37 cellular contexts compared by ENCODE assay signal in the genomic region with DNA sequence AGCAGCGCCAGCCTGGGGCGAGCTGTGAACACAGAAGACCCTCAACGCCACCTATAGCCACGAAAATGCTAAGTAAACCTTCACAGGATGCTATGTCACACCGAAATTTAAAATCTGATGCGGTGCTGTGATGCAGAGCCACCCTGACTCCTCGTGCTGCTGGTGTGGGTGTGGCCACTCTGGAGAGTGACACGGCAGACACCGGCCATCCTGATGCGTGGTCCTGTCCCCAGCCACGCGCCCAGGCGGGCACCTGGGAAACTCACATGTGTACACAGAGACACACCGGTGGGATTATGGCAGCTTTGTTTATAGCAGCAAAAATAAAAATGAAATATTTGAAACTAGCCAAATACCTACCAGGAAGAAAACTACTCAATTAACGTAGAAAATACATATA.
"Had no signal": no experiment of that assay in that cellular context is flagged by ENCODE, and none has a peak within 500 bp of the region (broad histone marks: within the 10 kb centered on the region; RNA-seq: fewer than 3 reads in every experiment).

No MANE protein-coding gene starts in this region.

- DNase-seq: activated effector memory CD4-positive, alpha-beta T cell treated with anti-CD3 and anti-CD28 coated beads, Interleukin-2, amount 50 U/mL, for 16 hours; activated effector memory CD4-positive, alpha-beta T cell treated with Interleukin-2 at 50 U/mL for 16 hours; activated gamma-delta T cell; activated gamma-delta T cell treated with Interleukin-2 at 50 U/mL for 16 hours; activated naive CD4-positive, alpha-beta T cell; activated naive CD4-positive, alpha-beta T cell treated with anti-CD3 and anti-CD28 coated beads for 36 hours; activated naive CD4-positive, alpha-beta T cell treated with anti-CD3 and anti-CD28 coated beads, Interleukin-2, amount 10 ng/mL, durations not matched to agents 7 days and 5 days; activated naive CD4-positive, alpha-beta T cell treated with anti-CD3 and anti-CD28 coated beads, Interleukin-2, amount 50 U/mL, for 16 hours; activated naive CD4-positive, alpha-beta T cell treated with Interleukin-2 at 50 U/mL for 16 hours; activated naive CD8-positive, alpha-beta T cell treated with anti-CD3 and anti-CD28 coated beads for 36 hours; activated naive CD8-positive, alpha-beta T cell treated with anti-CD3 and anti-CD28 coated beads, Interleukin-2, amount 10 ng/mL, durations not matched to agents 7 days and 5 days; activated naive CD8-positive, alpha-beta T cell treated with anti-CD3 and anti-CD28 coated beads, Interleukin-2, amount 50 U/mL, for 24 hours; activated T-cell treated with anti-CD3 and anti-CD28 coated beads, Interleukin-2, amount 50 U/mL, for 1 hour; activated T-cell treated with anti-CD3 and anti-CD28 coated beads, Interleukin-2, amount 50 U/mL, for 24 hours; activated T-cell treated with anti-CD3 and anti-CD28 coated beads, Interleukin-2, amount 50 U/mL, for 4 hours; activated T-cell treated with anti-CD3 and anti-CD28 coated beads, Interleukin-2, amount 50 U/mL, for 48 hours; activated T-cell treated with anti-CD3 and anti-CD28 coated beads, Interleukin-2, amount 50 U/mL, for 72 hours; adrenal gland; amniotic stem cell; amygdala; anterior cingulate cortex; body of pancreas; brain microvascular endothelial cell; caudate nucleus; central memory CD4-positive, alpha-beta T cell; cerebellar nuclear complex had no signal

- H3K4me1 ChIP-seq: adrenal gland, ascending aorta, body of pancreas, breast epithelium had no signal

- H3K36me3 Mint-ChIP-seq: activated naive CD4-positive, alpha-beta T cell treated with anti-CD3 and anti-CD28 coated beads, Interleukin-2, amount 10 ng/mL, durations not matched to agents 7 days and 5 days; activated naive CD4-positive, alpha-beta T cell treated with anti-CD3 and anti-CD28 coated beads, Interleukin-2, amount 50 U/mL, for 24 hours; activated naive CD4-positive, alpha-beta T cell treated with anti-CD3 and anti-CD28 coated beads, Interleukin-2, amount 50 U/mL, for 72 hours; activated naive CD8-positive, alpha-beta T cell; activated naive CD8-positive, alpha-beta T cell treated with anti-CD3 and anti-CD28 coated beads for 36 hours; activated naive CD8-positive, alpha-beta T cell treated with anti-CD3 and anti-CD28 coated beads, Interleukin-2, amount 10 ng/mL, durations not matched to agents 7 days and 5 days; brain had no signal

- H3K27ac Mint-ChIP-seq: activated naive CD4-positive, alpha-beta T cell treated with anti-CD3 and anti-CD28 coated beads for 36 hours; activated naive CD4-positive, alpha-beta T cell treated with anti-CD3 and anti-CD28 coated beads, Interleukin-2, amount 10 ng/mL, durations not matched to agents 7 days and 5 days; activated naive CD4-positive, alpha-beta T cell treated with anti-CD3 and anti-CD28 coated beads, Interleukin-2, amount 50 U/mL, for 24 hours; activated naive CD4-positive, alpha-beta T cell treated with anti-CD3 and anti-CD28 coated beads, Interleukin-2, amount 50 U/mL, for 72 hours; activated naive CD8-positive, alpha-beta T cell; activated naive CD8-positive, alpha-beta T cell treated with anti-CD3 and anti-CD28 coated beads for 36 hours; activated naive CD8-positive, alpha-beta T cell treated with anti-CD3 and anti-CD28 coated beads, Interleukin-2, amount 10 ng/mL, durations not matched to agents 7 days and 5 days; activated naive CD8-positive, alpha-beta T cell treated with anti-CD3 and anti-CD28 coated beads, Interleukin-2, amount 50 U/mL, for 24 hours; activated T-cell treated with anti-CD3 and anti-CD28 coated beads, Interleukin-2, amount 50 U/mL, for 24 hours; activated T-cell treated with anti-CD3 and anti-CD28 coated beads, Interleukin-2, amount 50 U/mL, for 72 hours; activated T-helper 1 cell treated with anti-CD3 and anti-CD28 coated beads, Interleukin-12 subunit alpha, Interleukin-12 subunit beta, Interleukin-2, Interleukin-4 antibody, amounts not matched to agents 30 ng/mL and 10 ng/mL and 1 ng/mL, durations not matched to agents 14 hours and 24 hours and 36 hours; activated T-helper 17 cell treated with anti-CD3 and anti-CD28 coated beads, Interleukin-2, amount 50 U/mL, for 72 hours; activated T-helper 2 cell treated with anti-CD3 and anti-CD28 coated beads, Interferon-gamma antibody, Interleukin-2, Interleukin-4, amounts not matched to agents 10 μg/mL and 5 μg/mL and 100 μg/mL, durations not matched to agents 14 hours and 24 hours and 36 hours had no signal

- H3K27ac ChIP-seq: adrenal gland, ascending aorta, body of pancreas, brain microvascular endothelial cell, breast epithelium, cardiac muscle cell had no signal

- H3K4me3 ChIP-seq: adrenal gland, ascending aorta, body of pancreas, breast epithelium, cardiac muscle cell had no signal

- H3K4me1 Mint-ChIP-seq: activated naive CD4-positive, alpha-beta T cell treated with anti-CD3 and anti-CD28 coated beads, Interleukin-2, amount 10 ng/mL, durations not matched to agents 7 days and 5 days; activated naive CD4-positive, alpha-beta T cell treated with anti-CD3 and anti-CD28 coated beads, Interleukin-2, amount 50 U/mL, for 24 hours; activated naive CD8-positive, alpha-beta T cell treated with anti-CD3 and anti-CD28 coated beads for 36 hours; activated naive CD8-positive, alpha-beta T cell treated with anti-CD3 and anti-CD28 coated beads, Interleukin-2, amount 10 ng/mL, durations not matched to agents 7 days and 5 days; activated naive CD8-positive, alpha-beta T cell treated with anti-CD3 and anti-CD28 coated beads, Interleukin-2, amount 50 U/mL, for 24 hours; activated T-helper 17 cell treated with anti-CD3 and anti-CD28 coated beads, Interleukin-2, amount 50 U/mL, for 72 hours; central memory CD8-positive, alpha-beta T cell had no signal

- H3K4me3 Mint-ChIP-seq: activated naive CD4-positive, alpha-beta T cell treated with anti-CD3 and anti-CD28 coated beads for 36 hours; activated naive CD4-positive, alpha-beta T cell treated with anti-CD3 and anti-CD28 coated beads, Interleukin-2, amount 10 ng/mL, durations not matched to agents 7 days and 5 days; activated naive CD4-positive, alpha-beta T cell treated with anti-CD3 and anti-CD28 coated beads, Interleukin-2, amount 50 U/mL, for 24 hours; activated naive CD8-positive, alpha-beta T cell; activated naive CD8-positive, alpha-beta T cell treated with anti-CD3 and anti-CD28 coated beads for 36 hours; activated naive CD8-positive, alpha-beta T cell treated with anti-CD3 and anti-CD28 coated beads, Interleukin-2, amount 10 ng/mL, durations not matched to agents 7 days and 5 days; activated naive CD8-positive, alpha-beta T cell treated with anti-CD3 and anti-CD28 coated beads, Interleukin-2, amount 50 U/mL, for 24 hours; activated T-cell treated with anti-CD3 and anti-CD28 coated beads, Interleukin-2, amount 50 U/mL, for 24 hours; activated T-cell treated with anti-CD3 and anti-CD28 coated beads, Interleukin-2, amount 50 U/mL, for 4 hours; activated T-cell treated with anti-CD3 and anti-CD28 coated beads, Interleukin-2, amount 50 U/mL, for 72 hours; activated T-helper 1 cell treated with anti-CD3 and anti-CD28 coated beads, Interleukin-12 subunit alpha, Interleukin-12 subunit beta, Interleukin-2, Interleukin-4 antibody, amounts not matched to agents 30 ng/mL and 10 ng/mL and 1 ng/mL, durations not matched to agents 14 hours and 24 hours and 36 hours; activated T-helper 17 cell treated with anti-CD3 and anti-CD28 coated beads, Interleukin-2, amount 50 U/mL, for 72 hours; central memory CD8-positive, alpha-beta T cell had no signal

- H3K27me3 Mint-ChIP-seq: activated naive CD8-positive, alpha-beta T cell treated with anti-CD3 and anti-CD28 coated beads, Interleukin-2, amount 10 ng/mL, durations not matched to agents 7 days and 5 days had no signal

- H3K9me3 Mint-ChIP-seq: activated naive CD4-positive, alpha-beta T cell treated with anti-CD3 and anti-CD28 coated beads for 36 hours; activated naive CD4-positive, alpha-beta T cell treated with anti-CD3 and anti-CD28 coated beads, Interleukin-2, amount 50 U/mL, for 24 hours; activated naive CD4-positive, alpha-beta T cell treated with anti-CD3 and anti-CD28 coated beads, Interleukin-2, amount 50 U/mL, for 72 hours; activated naive CD8-positive, alpha-beta T cell treated with anti-CD3 and anti-CD28 coated beads for 36 hours; activated naive CD8-positive, alpha-beta T cell treated with anti-CD3 and anti-CD28 coated beads, Interleukin-2, amount 10 ng/mL, durations not matched to agents 7 days and 5 days; activated naive CD8-positive, alpha-beta T cell treated with anti-CD3 and anti-CD28 coated beads, Interleukin-2, amount 50 U/mL, for 24 hours; activated T-cell treated with anti-CD3 and anti-CD28 coated beads, Interleukin-2, amount 50 U/mL, for 24 hours; activated T-cell treated with anti-CD3 and anti-CD28 coated beads, Interleukin-2, amount 50 U/mL, for 4 hours; activated T-helper 1 cell treated with anti-CD3 and anti-CD28 coated beads, Interleukin-12 subunit alpha, Interleukin-12 subunit beta, Interleukin-2, Interleukin-4 antibody, amounts not matched to agents 30 ng/mL and 10 ng/mL and 1 ng/mL, durations not matched to agents 14 hours and 24 hours and 36 hours; activated T-helper 17 cell treated with anti-CD3 and anti-CD28 coated beads, Interleukin-2, amount 50 U/mL, for 72 hours; activated T-helper 2 cell treated with anti-CD3 and anti-CD28 coated beads, Interferon-gamma antibody, Interleukin-2, Interleukin-4, amounts not matched to agents 10 μg/mL and 5 μg/mL and 100 μg/mL, durations not matched to agents 14 hours and 24 hours and 36 hours; central memory CD8-positive, alpha-beta T cell had no signal

- H3K36me3 ChIP-seq: adrenal gland, ascending aorta, brain microvascular endothelial cell, breast epithelium, cardiac muscle cell had no signal

- H3K27me3 ChIP-seq: ascending aorta, body of pancreas, brain microvascular endothelial cell, cardiac muscle cell had no signal

- H3K9me3 ChIP-seq: adrenal gland, ascending aorta, body of pancreas, breast epithelium had no signal

- ATAC-seq: activated naive CD4-positive, alpha-beta T cell treated with anti-CD3 and anti-CD28 coated beads, Interleukin-2, amount 50 U/mL, for 72 hours; activated naive CD8-positive, alpha-beta T cell treated with anti-CD3 and anti-CD28 coated beads, Interleukin-2, amount 50 U/mL, for 24 hours; activated T-cell treated with anti-CD3 and anti-CD28 coated beads, Interleukin-2, amount 50 U/mL, for 4 hours; activated T-cell treated with anti-CD3 and anti-CD28 coated beads, Interleukin-2, amount 50 U/mL, for 72 hours; activated T-helper 17 cell treated with anti-CD3 and anti-CD28 coated beads, Interleukin-2, amount 50 U/mL, for 72 hours; body of pancreas had no signal
